Comparison of ENCODE assay signal across 30 cellular contexts in genomic region chr10:16606923-16607322, GRCh38.
"Had no signal": no experiment of that assay in that cellular context is flagged by ENCODE, and none has a peak within 500 bp of the region (broad histone marks: within the 10 kb centered on the region; RNA-seq: fewer than 3 reads in every experiment).

No MANE protein-coding gene starts in this region.

- H3K4me1 ChIP-seq: parathyroid adenoma, psoas muscle, right lobe of liver, suprapubic skin, testis, tibial artery, transverse colon, upper lobe of right lung, uterus had no signal

- H3K27me3 Mint-ChIP-seq: naive thymus-derived CD4-positive, alpha-beta T cell; progenitor cell of endocrine pancreas; stimulated activated naive B cell treated with anti-CD40 and anti-IgM and Interleukin-4, amounts not matched to agents 10 μg/mL and 1 μg/mL and 100 μg/mL, for 72 hours; stimulated activated naive CD8-positive, alpha-beta T cell treated with anti-CD3 and anti-CD28 coated beads, Interleukin-15, amount 100 ng/mL, for 72 hours; type B pancreatic cell had no signal

- H3K4me3 ChIP-seq: ovary, psoas muscle, right lobe of liver, sigmoid colon, suprapubic skin, testis, tibial artery, transverse colon, upper lobe of right lung, uterus had no signal

- H3K9me3 Mint-ChIP-seq: natural killer cell; nephron; stimulated activated effector memory CD8-positive, alpha-beta T cell treated with anti-CD3 and anti-CD28 coated beads, Interleukin-12 subunit alpha, Interleukin-12 subunit beta, amount 100 ng/mL, for 72 hours; type B pancreatic cell had no signal

- H3K79me2 ChIP-seq: parathyroid adenoma had no signal

- H3K27me3 ChIP-seq: neutrophil, ovary, right lobe of liver, sigmoid colon, suprapubic skin, testis, tibial artery, transverse colon, upper lobe of right lung, uterus had no signal

- H3K4me1 Mint-ChIP-seq: nephron; stimulated activated effector memory CD8-positive, alpha-beta T cell treated with anti-CD3 and anti-CD28 coated beads, Interleukin-12 subunit alpha, Interleukin-12 subunit beta, amount 100 ng/mL, for 72 hours; stimulated activated naive B cell treated with anti-CD40 and anti-IgM and Interleukin-4, amounts not matched to agents 10 μg/mL and 1 μg/mL and 100 μg/mL, for 72 hours; stimulated activated naive CD8-positive, alpha-beta T cell treated with anti-CD3 and anti-CD28 coated beads, Interleukin-15, amount 100 ng/mL, for 72 hours had no signal

- ATAC-seq: naive thymus-derived CD4-positive, alpha-beta T cell; natural killer cell; right cardiac atrium; right lobe of liver; stimulated activated effector memory CD8-positive, alpha-beta T cell treated with anti-CD3 and anti-CD28 coated beads, Interleukin-12 subunit alpha, Interleukin-12 subunit beta, amount 100 ng/mL, for 72 hours; stimulated activated naive B cell treated with anti-CD40 and anti-IgM and Interleukin-4, amounts not matched to agents 10 μg/mL and 1 μg/mL and 100 μg/mL, for 72 hours; stimulated activated naive CD8-positive, alpha-beta T cell treated with anti-CD3 and anti-CD28 coated beads, Interleukin-15, amount 100 ng/mL, for 72 hours; upper lobe of right lung had no signal

- DNase-seq: naive thymus-derived CD4-positive, alpha-beta T cell; natural killer cell; nucleus accumbens; ovary; posterior cingulate gyrus; psoas muscle; right cardiac atrium; right lobe of liver; sigmoid colon; small intestine; stimulated activated CD4-positive, alpha-beta T cell treated with anti-CD3 and anti-CD28 coated beads, Interleukin-15, amount 100 ng/mL, for 24 hours; stimulated activated CD4-positive, alpha-beta T cell treated with anti-CD3 and anti-CD28 coated beads, Interleukin-2, amount 100 ng/mL, for 24 hours; stimulated activated CD4-positive, alpha-beta T cell treated with anti-CD3 and anti-CD28 coated beads, Interleukin-2, amount 100 ng/mL, for 48 hours; stimulated activated CD4-positive, alpha-beta T cell treated with anti-CD3 and anti-CD28 coated beads, Interleukin-4, amount 100 ng/mL, for 24 hours; stimulated activated naive B cell treated with anti-CD40 and anti-IgM and Interleukin-4, amounts not matched to agents 10 μg/mL and 1 μg/mL and 100 μg/mL, for 72 hours; stimulated activated naive CD4-positive, alpha-beta T cell treated with Interleukin-2 at 50 U/mL for 16 hours; stimulated activated naive CD8-positive, alpha-beta T cell treated with anti-CD3 and anti-CD28 coated beads, Interleukin-15, amount 100 ng/mL, for 72 hours; substantia nigra; testis; tibial artery; transverse colon; upper lobe of right lung; uterus had no signal

- FAIRE-seq: small intestine had no signal

- H3K9ac ChIP-seq: parathyroid adenoma had no signal

- H3K36me3 ChIP-seq: neutrophil, ovary, right lobe of liver, sigmoid colon, suprapubic skin, tibial artery, transverse colon, upper lobe of right lung, uterus had no signal

- H3K36me3 Mint-ChIP-seq: natural killer cell; stimulated activated effector memory CD8-positive, alpha-beta T cell treated with anti-CD3 and anti-CD28 coated beads, Interleukin-12 subunit alpha, Interleukin-12 subunit beta, amount 100 ng/mL, for 72 hours; type B pancreatic cell had no signal

- H3K9me3 ChIP-seq: neutrophil, ovary, psoas muscle, right lobe of liver, sigmoid colon, suprapubic skin, testis, tibial artery, transverse colon, upper lobe of right lung, uterus had no signal

- H3K27ac ChIP-seq: neutrophil, ovary, parathyroid adenoma, psoas muscle, right lobe of liver, sigmoid colon, suprapubic skin, testis, tibial artery, transverse colon, upper lobe of right lung, uterus had no signal

- H3K4me3 Mint-ChIP-seq: naive thymus-derived CD4-positive, alpha-beta T cell; natural killer cell; nephron; stimulated activated effector memory CD8-positive, alpha-beta T cell treated with anti-CD3 and anti-CD28 coated beads, Interleukin-12 subunit alpha, Interleukin-12 subunit beta, amount 100 ng/mL, for 72 hours; stimulated activated naive B cell treated with anti-CD40 and anti-IgM and Interleukin-4, amounts not matched to agents 10 μg/mL and 1 μg/mL and 100 μg/mL, for 72 hours; stimulated activated naive CD8-positive, alpha-beta T cell treated with anti-CD3 and anti-CD28 coated beads, Interleukin-15, amount 100 ng/mL, for 72 hours; type B pancreatic cell had no signal

- H3K27ac Mint-ChIP-seq: naive thymus-derived CD4-positive, alpha-beta T cell; natural killer cell; nephron; progenitor cell of endocrine pancreas; stimulated activated effector memory CD8-positive, alpha-beta T cell treated with anti-CD3 and anti-CD28 coated beads, Interleukin-12 subunit alpha, Interleukin-12 subunit beta, amount 100 ng/mL, for 72 hours; stimulated activated naive B cell treated with anti-CD40 and anti-IgM and Interleukin-4, amounts not matched to agents 10 μg/mL and 1 μg/mL and 100 μg/mL, for 72 hours; stimulated activated naive CD8-positive, alpha-beta T cell treated with anti-CD3 and anti-CD28 coated beads, Interleukin-15, amount 100 ng/mL, for 72 hours; type B pancreatic cell had no signal

- H2AFZ ChIP-seq: parathyroid adenoma had no signal
